Comparison of ENCODE assay signal across 3 cellular contexts in genomic region chr2:88200881-88201810, GRCh38.
A peak's percentile ranks its signal among the peaks of the same experiment; 100 is the strongest.
TF ChIP-seq lines count a peak whose summit lies in the region.

No MANE protein-coding gene starts in this region.

TF ChIP-seq in HEK293, 187 proteins besides CTCF, POLR2A, EP300 and RAD21:
- TF ChIP-seq ZNF596 (tag by site-specific recombination; IDR thresholded peaks at IDR 0.05), result peak; percentile 97
- TF ChIP-seq ZNF169 (tag by site-specific recombination; IDR thresholded peaks at IDR 0.05), result peak; percentile 85
- 0 out of 2 replicates have a peak, but pooled peaks have one; percentile 24 for TF ChIP-seq ZNF366 (tag by site-specific recombination; conservative IDR thresholded peaks at IDR 0.05)

TF ChIP-seq in K562, 482 proteins besides CTCF, POLR2A, EP300 and RAD21:
- TF ChIP-seq ZNF512 (tag; IDR thresholded peaks at IDR 0.05), result peak; percentile 71

TF ChIP-seq in H1, 55 proteins besides CTCF, POLR2A, EP300 and RAD21:
- 0 out of 2 replicates have a peak, but pooled peaks have one; percentile 26 for TF ChIP-seq USF2 (IDR thresholded peaks at IDR 0.05; ENCODE audit: low read length)
